1 cellular context compared by ENCODE assay signal in genomic region chr11:17275376-17276235, GRCh38.
TF ChIP-seq lines count a peak whose summit lies in the region.

No MANE protein-coding gene starts in this region.

TF ChIP-seq in WTC11, 78 proteins besides CTCF, POLR2A, EP300 and RAD21 (continued from another document):
- TF ChIP-seq, protein P1, sequence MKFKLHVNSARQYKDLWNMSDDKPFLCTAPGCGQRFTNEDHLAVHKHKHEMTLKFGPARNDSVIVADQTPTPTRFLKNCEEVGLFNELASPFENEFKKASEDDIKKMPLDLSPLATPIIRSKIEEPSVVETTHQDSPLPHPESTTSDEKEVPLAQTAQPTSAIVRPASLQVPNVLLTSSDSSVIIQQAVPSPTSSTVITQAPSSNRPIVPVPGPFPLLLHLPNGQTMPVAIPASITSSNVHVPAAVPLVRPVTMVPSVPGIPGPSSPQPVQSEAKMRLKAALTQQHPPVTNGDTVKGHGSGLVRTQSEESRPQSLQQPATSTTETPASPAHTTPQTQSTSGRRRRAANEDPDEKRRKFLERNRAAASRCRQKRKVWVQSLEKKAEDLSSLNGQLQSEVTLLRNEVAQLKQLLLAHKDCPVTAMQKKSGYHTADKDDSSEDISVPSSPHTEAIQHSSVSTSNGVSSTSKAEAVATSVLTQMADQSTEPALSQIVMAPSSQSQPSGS (CRISPR knock-in tag; IDR thresholded peaks at IDR 0.05; ENCODE audit: borderline replicate concordance, low read depth): no peak
- no peak for TF ChIP-seq TEAD1 (CRISPR knock-in tag; IDR thresholded peaks at IDR 0.05)
